Comparison of ENCODE assay signal across 8 cellular contexts in the genomic region with DNA sequence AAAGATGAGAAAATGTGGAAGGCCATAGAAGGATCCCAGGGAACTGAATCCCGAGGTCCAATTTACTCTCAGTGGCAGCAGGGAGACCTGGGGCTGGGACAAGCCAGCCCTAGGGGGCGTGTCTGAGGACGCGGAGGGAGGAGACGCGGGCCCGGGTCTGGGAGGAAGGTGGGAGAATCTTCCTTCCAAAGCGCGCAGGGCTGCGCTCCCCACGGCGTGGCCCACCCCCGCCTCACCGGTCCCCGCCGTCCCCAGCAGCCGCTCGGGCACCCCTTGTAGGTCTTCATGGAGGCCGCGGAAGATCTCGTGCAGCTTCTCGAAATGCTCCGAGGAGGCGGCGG. TPM values are rescaled to one million over a fixed set of nuclear protein-coding genes. Genes with fewer than 3 reads are reported as not detected.
DNase-seq lines count a peak whose midpoint lies in the region; ATAC-seq, FAIRE-seq and TF ChIP-seq lines count a peak whose summit lies in the region.

No MANE protein-coding gene starts in this region.

- DNase-seq in A549 (ENCODE audit: low read depth in 1 of 2, low spot score in 1 of 2) (peak; percentile 72 to 80), NCI-H2107 treated with DMSO at 0.1 percent for 48 hours (lab: John Stamatoyannopoulos, UW; ENCODE audit: unreplicated experiment) (peak; percentile 52), WTC11 (ENCODE audit: low spot score) (peak; percentile 81), cerebellar cortex (ENCODE audit: low spot score) (peak; percentile 73), keratinocyte (ENCODE audit: low read depth, low spot score) (no peak)
- DNase-seq in stimulated activated CD4-positive, alpha-beta T cell treated with anti-CD3 and anti-CD28 coated beads, Interleukin-12 subunit alpha, Interleukin-12 subunit beta, amount 100 ng/mL, for 4 hours = peak; percentile 50

- peak; percentile 71 for TF ChIP-seq POLR2A in A549 (IDR thresholded peaks at IDR 0.05; ENCODE audit: low read length)

- H3K9ac ChIP-seq in keratinocyte (ENCODE audit: control insufficient read depth, extremely low read depth, insufficient read depth, low read length) = peak overlapping the region; percentile 92

- CTCF ChIA-PET in A549 (lab: Yijun Ruan, JAX) = interaction anchor here (0.6 to 20.0 kb wide), 12 partner anchors 14 to 247 kb away, joined by 3 to 243 read pairs (median 7); partner anchors contain the start of gene RDH11
- CTCF ChIA-PET in WTC11 (lab: Charles Lee) = interaction anchor here (0.8 to 2.2 kb wide), 3 partner anchors 30 to 147 kb away, joined by 3 to 17 read pairs (median 5); partner anchors contain the start of gene ARG2

- H3K4me3 Mint-ChIP-seq in WTC11 = peak overlapping the region; percentile 80

- H3K36me3 ChIP-seq in keratinocyte (ENCODE audit: control insufficient read depth in 2 of 2, extremely low read depth in 1 of 2, insufficient read depth in 2 of 2, low read length in 2 of 2) = peaks cover 12 to 16% of the 10 kb centered on the region in 2 experiments

- no peaks in the 10 kb centered on the region for H3K27me3 Mint-ChIP-seq in WTC11 (ENCODE audit: low read depth)

- H3K36me3 Mint-ChIP-seq in WTC11 = peaks cover 23% of the 10 kb centered on the region

- FAIRE-seq in A549 (lab: Jason Lieb, UNC) (no peak), keratinocyte (lab: Jason Lieb, UNC) (no peak)

- POLR2A ChIA-PET in A549 (lab: Yijun Ruan, JAX) = interaction anchor here (2.6 to 3.3 kb wide), 2 partner anchors 21 to 30 kb away, joined by 17 to 21 read pairs; partner anchors contain the start of gene RDH11
- POLR2A ChIA-PET in WTC11 (lab: Charles Lee) = interaction anchor here (1.1 kb wide), 1 partner anchor 55 kb away, joined by 4 read pairs; no protein-coding TSS in a partner anchor

- TF ChIP-seq RAD21 in A549 (conservative IDR thresholded peaks at IDR 0.05 in 1 of 2, IDR thresholded peaks at IDR 0.05 in 1 of 2) = no peak

- dilution Hi-C loops in keratinocyte (cut with MboI; ENCODE audit: extremely low pct_ligation_motif_present, low sequenced_read_pairs) = no loop called here

- H3K4me1 Mint-ChIP-seq in WTC11 = peaks cover 23% of the 10 kb centered on the region

- H3K9me3 Mint-ChIP-seq in WTC11 = no peaks in the 10 kb centered on the region

- no peaks in the 10 kb centered on the region for H3K27me3 ChIP-seq in keratinocyte (ENCODE audit: control insufficient read depth, extremely low read depth, insufficient read depth, low read length)

- ATAC-seq in A549 (peak; percentile 88 to 91), GM18517 (IDR thresholded peaks at IDR 0.05; ENCODE audit: unreplicated experiment) (peak; percentile 18), HG03045 (IDR thresholded peaks at IDR 0.05; ENCODE audit: unreplicated experiment) (peak; percentile 58), WTC11 (peak; percentile 74)

- WGBS in A549 (ENCODE audit: missing lambda C conversion rate) = 1% methylated on average over 11 of the region's 25 CpGs

- peak overlapping the region; percentile 61 for H2AFZ ChIP-seq in keratinocyte (ENCODE audit: control insufficient read depth, low read length)

- H3K4me2 ChIP-seq in A549 (peak overlapping the region; percentile 96), keratinocyte (ENCODE audit: control insufficient read depth, extremely low read depth, insufficient read depth, low read depth, low read length) (peak overlapping the region; percentile 96)

- H3K9me3 ChIP-seq in A549 (no peaks in the 10 kb centered on the region), keratinocyte (ENCODE audit: control insufficient read depth, low read depth, low read length) (no peaks in the 10 kb centered on the region)

- no peak for TF ChIP-seq EP300 in A549 (IDR thresholded peaks at IDR 0.05)

- peak overlapping the region; percentile 96 to 99 for H3K27ac ChIP-seq in A549
- peak overlapping the region; percentile 89 for H3K27ac ChIP-seq in keratinocyte (ENCODE audit: control insufficient read depth, insufficient read depth, low read length)

- no peak; the same call in 2 of the 3 replicates for TF ChIP-seq CTCF in A549 (IDR thresholded peaks at IDR 0.05)
- TF ChIP-seq CTCF in WTC11 (IDR thresholded peaks at IDR 0.05) = no peak
- peak in 2 of 3 experiments; percentile 18 to 27 for TF ChIP-seq CTCF in keratinocyte (optimal IDR thresholded peaks at IDR 0.05 in 1 of 3, IDR thresholded peaks at IDR 0.05 in 1 of 3, conservative IDR thresholded peaks at IDR 0.05 in 1 of 3; ENCODE audit: extremely low read depth in 1 of 3, insufficient read depth in 2 of 3, low read length in 3 of 3)

- H3K9me1 ChIP-seq in keratinocyte (ENCODE audit: control insufficient read depth, extremely low read depth, insufficient read depth, low read length) = no peaks in the 10 kb centered on the region

- H3K79me2 ChIP-seq in keratinocyte (ENCODE audit: control insufficient read depth, insufficient read depth, low read length) = peaks cover 57% of the 10 kb centered on the region

- H3K27ac Mint-ChIP-seq in WTC11 = peak overlapping the region; percentile 87

- peaks cover 26% of the 10 kb centered on the region; the same call in 2 of the 3 replicates for H3K4me1 ChIP-seq in A549
- peaks cover 12% of the 10 kb centered on the region for H3K4me1 ChIP-seq in keratinocyte (ENCODE audit: control insufficient read depth, extremely low read depth, insufficient read depth, low read length)

- H3K4me3 ChIP-seq in A549 (peak overlapping the region; percentile 97), keratinocyte (ENCODE audit: control insufficient read depth in 2 of 3, extremely low read depth in 1 of 3, insufficient read depth in 2 of 3, low read depth in 1 of 3, low read length in 3 of 3) (peak overlapping the region; percentile 63 to 92 (median 89))

- H4K20me1 ChIP-seq in keratinocyte (ENCODE audit: control insufficient read depth, extremely low read depth, insufficient read depth, low read length) = peaks cover 1% of the 10 kb centered on the region

RNA-seq across cellular contexts. Expression of gene VTI1B, which starts 0.3 kb away (rescaled TPM):
- polyA plus RNA-seq in A549 (2011; rRNA removed) = 77.2 and 102 TPM in 2 replicates
- 35.2 and 38.6 TPM in 2 replicates for polyA plus RNA-seq in A549 (2012; cell fraction: cytosol; rRNA removed)
- polyA plus RNA-seq in A549 (2012; cell fraction: nucleus; rRNA removed) = 6.8 and 10.1 TPM in 2 replicates
- 77.5 to 89.1 TPM (median 81.9 TPM) in 3 replicates for polyA plus RNA-seq in A549 (2017; fragmentation: RNase III; extraction: RNeasy Plus Mini Kit Qiagen cat#74134 plus additional on column Dnase treatment)
- 42.7 and 47.2 TPM in 2 replicates for polyA minus RNA-seq in A549 (2011; rRNA and poly(A)+ RNA removed)
- total RNA-seq in WTC11 (2021) = 108 to 133 TPM (median 123 TPM) in 3 replicates
- polyA plus RNA-seq in keratinocyte = 54.4 to 94.4 TPM (median 62.1 TPM) in 3 replicates
- 76.2 TPM for polyA plus RNA-seq in keratinocyte (2011; ENCODE audit: low read depth)
- polyA plus RNA-seq in keratinocyte (2011; cell fraction: cytosol; rRNA removed) = 63.2 and 81.0 TPM in 2 replicates
- polyA plus RNA-seq in keratinocyte (2011; cell fraction: nucleus; rRNA removed) = 14.9 and 19.9 TPM in 2 replicates
- polyA plus RNA-seq in keratinocyte (2012; ENCODE audit: low replicate concordance) = 63.8 and 80.2 TPM in 2 replicates
- polyA minus RNA-seq in keratinocyte = 16.7 to 36.1 TPM (median 18.6 TPM) in 3 replicates
- 18.8 TPM for polyA minus RNA-seq in keratinocyte (2011; cell fraction: cytosol; rRNA and poly(A)+ RNA removed)
- polyA minus RNA-seq in keratinocyte (2011; cell fraction: nucleus; rRNA and poly(A)+ RNA removed) = 6.2 and 7.1 TPM in 2 replicates

RNA-seq across cellular contexts. Expression of gene RDH11, which starts 21.5 kb away (rescaled TPM):
- 132 and 146 TPM in 2 replicates for polyA plus RNA-seq in A549 (2011; rRNA removed)
- polyA plus RNA-seq in A549 (2012; cell fraction: cytosol; rRNA removed) = 50.1 and 61.0 TPM in 2 replicates
- polyA plus RNA-seq in A549 (2012; cell fraction: nucleus; rRNA removed) = 51.6 and 59.5 TPM in 2 replicates
- polyA plus RNA-seq in A549 (2017; fragmentation: RNase III; extraction: RNeasy Plus Mini Kit Qiagen cat#74134 plus additional on column Dnase treatment) = 62.1 to 85.7 TPM (median 83.8 TPM) in 3 replicates
- polyA minus RNA-seq in A549 (2011; rRNA and poly(A)+ RNA removed) = 136 and 139 TPM in 2 replicates
- 103 to 114 TPM (median 110 TPM) in 3 replicates for total RNA-seq in WTC11 (2021)
- 189 to 202 TPM (median 197 TPM) in 3 replicates for polyA plus RNA-seq in keratinocyte
- polyA plus RNA-seq in keratinocyte (2011; ENCODE audit: low read depth) = 26.0 TPM
- 62.5 and 115 TPM in 2 replicates for polyA plus RNA-seq in keratinocyte (2011; cell fraction: cytosol; rRNA removed)
- polyA plus RNA-seq in keratinocyte (2011; cell fraction: nucleus; rRNA removed) = 338 and 380 TPM in 2 replicates
- 64.7 and 110 TPM in 2 replicates for polyA plus RNA-seq in keratinocyte (2012; ENCODE audit: low replicate concordance)
- 163 to 187 TPM (median 163 TPM) in 3 replicates for polyA minus RNA-seq in keratinocyte
- polyA minus RNA-seq in keratinocyte (2011; cell fraction: cytosol; rRNA and poly(A)+ RNA removed) = 107 TPM
- polyA minus RNA-seq in keratinocyte (2011; cell fraction: nucleus; rRNA and poly(A)+ RNA removed) = 149 and 226 TPM in 2 replicates

RNA-seq across cellular contexts. Expression of gene RDH12, which starts 27.6 kb away (rescaled TPM):
- 0.12 and 0.20 TPM in 2 replicates for polyA plus RNA-seq in A549 (2011; rRNA removed)
- polyA plus RNA-seq in A549 (2012; cell fraction: cytosol; rRNA removed) = 0.03 and 0.06 TPM in 2 replicates
- 0.08 and 0.12 TPM in 2 replicates for polyA plus RNA-seq in A549 (2012; cell fraction: nucleus; rRNA removed)
- 0.05 to 0.14 TPM (median 0.09 TPM) in 3 replicates for polyA plus RNA-seq in A549 (2017; fragmentation: RNase III; extraction: RNeasy Plus Mini Kit Qiagen cat#74134 plus additional on column Dnase treatment)
- 0.15 and 0.29 TPM in 2 replicates for polyA minus RNA-seq in A549 (2011; rRNA and poly(A)+ RNA removed)
- 0.55 to 0.77 TPM (median 0.66 TPM) in 3 replicates for total RNA-seq in WTC11 (2021)
- polyA plus RNA-seq in keratinocyte = 0.26 to 2.0 TPM (median 0.98 TPM) in 3 replicates
- 38.8 TPM for polyA plus RNA-seq in keratinocyte (2011; ENCODE audit: low read depth)
- polyA plus RNA-seq in keratinocyte (2011; cell fraction: cytosol; rRNA removed) = 0.42 and 0.64 TPM in 2 replicates
- polyA plus RNA-seq in keratinocyte (2011; cell fraction: nucleus; rRNA removed) = 1.9 and 2.6 TPM in 2 replicates
- 0.53 and 75.4 TPM in 2 replicates for polyA plus RNA-seq in keratinocyte (2012; ENCODE audit: low replicate concordance)
- polyA minus RNA-seq in keratinocyte = 0.49 to 2.5 TPM (median 0.90 TPM) in 3 replicates
- polyA minus RNA-seq in keratinocyte (2011; cell fraction: cytosol; rRNA and poly(A)+ RNA removed) = 0.96 TPM
- 2.2 and 2.7 TPM in 2 replicates for polyA minus RNA-seq in keratinocyte (2011; cell fraction: nucleus; rRNA and poly(A)+ RNA removed)

RNA-seq across cellular contexts. Expression of gene ARG2, which starts 54.4 kb away (rescaled TPM):
- 2.5 TPM in 2 replicates for polyA plus RNA-seq in A549 (2011; rRNA removed)
- 0.57 and 0.65 TPM in 2 replicates for polyA plus RNA-seq in A549 (2012; cell fraction: cytosol; rRNA removed)
- 0.38 and 0.48 TPM in 2 replicates for polyA plus RNA-seq in A549 (2012; cell fraction: nucleus; rRNA removed)
- 1.3 to 2.5 TPM (median 1.8 TPM) in 3 replicates for polyA plus RNA-seq in A549 (2017; fragmentation: RNase III; extraction: RNeasy Plus Mini Kit Qiagen cat#74134 plus additional on column Dnase treatment)
- 5.3 and 5.5 TPM in 2 replicates for polyA minus RNA-seq in A549 (2011; rRNA and poly(A)+ RNA removed)
- 29.8 to 38.5 TPM (median 33.0 TPM) in 3 replicates for total RNA-seq in WTC11 (2021)
- polyA plus RNA-seq in keratinocyte = 3.5 to 9.4 TPM (median 8.2 TPM) in 3 replicates
- polyA plus RNA-seq in keratinocyte (2011; ENCODE audit: low read depth) = 20.9 TPM
- 3.6 and 5.4 TPM in 2 replicates for polyA plus RNA-seq in keratinocyte (2011; cell fraction: cytosol; rRNA removed)
- 2.3 and 2.6 TPM in 2 replicates for polyA plus RNA-seq in keratinocyte (2011; cell fraction: nucleus; rRNA removed)
- 5.6 and 17.6 TPM in 2 replicates for polyA plus RNA-seq in keratinocyte (2012; ENCODE audit: low replicate concordance)
- 2.1 to 21.5 TPM (median 11.0 TPM) in 3 replicates for polyA minus RNA-seq in keratinocyte
- polyA minus RNA-seq in keratinocyte (2011; cell fraction: cytosol; rRNA and poly(A)+ RNA removed) = 2.5 TPM
- 1.9 and 2.8 TPM in 2 replicates for polyA minus RNA-seq in keratinocyte (2011; cell fraction: nucleus; rRNA and poly(A)+ RNA removed)

Comparison
In these comparisons a context has a peak if more than half of its experiments do, and no peak if none do; other contexts are left out.
1. ATAC-seq: peak in every context shown above with its lines; median percentile 90 in A549; 74 in WTC11; 58 in HG03045; 18 in GM18517.
2. CTCF ChIP-seq: peak in keratinocyte (2 of 3); none in A549 (single experiment) and WTC11 (single experiment).
3. Of the 8 proteins assayed by ChIP-seq in both WTC11 and A549: peak only in WTC11: TP53; only in A549: none; in both: none; in neither: 7.